Comparison of ENCODE assay signal across 18 cellular contexts in genomic region chr7:95097851-95098250, GRCh38.
DNase-seq lines count a peak whose midpoint lies in the region; TF ChIP-seq lines count a peak whose summit lies in the region.
"Had no signal": no experiment of that assay in that cellular context is flagged by ENCODE, and none has a peak within 500 bp of the region (broad histone marks: within the 10 kb centered on the region; RNA-seq: fewer than 3 reads in every experiment).

No MANE protein-coding gene starts in this region.

- H3K4me3 Mint-ChIP-seq in mesothelial cell of epicardium, result no peak overlapping the region
- H3K4me3 Mint-ChIP-seq: CD14-positive monocyte; CD4-positive, alpha-beta memory T cell; CD4-positive, CD25-positive, alpha-beta regulatory T cell; CD8-positive, alpha-beta memory T cell had no signal

- H3K9me3 Mint-ChIP-seq in mesothelial cell of epicardium, result peaks cover 8% of the 10 kb centered on the region

- H3K4me1 Mint-ChIP-seq in mesothelial cell of epicardium, result peaks cover 34% of the 10 kb centered on the region
- H3K4me1 Mint-ChIP-seq: CD4-positive, alpha-beta memory T cell; CD4-positive, CD25-positive, alpha-beta regulatory T cell; CD8-positive, alpha-beta memory T cell had no signal

- H3K36me3 Mint-ChIP-seq in mesothelial cell of epicardium, result peaks cover 4% of the 10 kb centered on the region
- H3K36me3 Mint-ChIP-seq: CD14-positive monocyte; CD4-positive, alpha-beta memory T cell; CD4-positive, CD25-positive, alpha-beta regulatory T cell; CD8-positive, alpha-beta memory T cell had no signal

- no peaks in the 10 kb centered on the region for H3K9me3 ChIP-seq in HEK293 (ENCODE audit: control insufficient read depth, insufficient read depth, low read depth, low read length)
- H3K9me3 ChIP-seq: BE2C, BLaER1 had no signal

- no peak for DNase-seq in mesothelial cell of epicardium (ENCODE audit: low spot score in 2 of 2, unreplicated experiment in 2 of 2)
- no peak for DNase-seq in GM10248 (ENCODE audit: extremely low spot score)
- DNase-seq in NCI-H1436 treated with DMSO at 0.1 percent for 48 hours (lab: John Stamatoyannopoulos, UW), result no peak
- no peak for DNase-seq in activated gamma-delta T cell treated with Interleukin-2 at 50 U/mL for 16 hours
- DNase-seq: 8988T; ACHN; BE2C; C1 segment of cervical spinal cord; CD4-positive, alpha-beta memory T cell; CD4-positive, CD25-positive, alpha-beta regulatory T cell; CD8-positive, alpha-beta memory T cell; COR-L47; DMS79 treated with DMSO at 0.1 percent for 48 hours; GF-D8 had no signal

- no peaks in the 10 kb centered on the region; the same call in 1 of the 2 replicates for H3K4me1 ChIP-seq in HEK293 (ENCODE audit: control insufficient read depth, insufficient read depth, low read length)
- H3K4me1 ChIP-seq: BE2C, BLaER1 had no signal

- H3K27ac Mint-ChIP-seq in mesothelial cell of epicardium, result peak overlapping the region; percentile 44
- H3K27ac Mint-ChIP-seq: CD14-positive monocyte; CD4-positive, alpha-beta memory T cell; CD4-positive, CD25-positive, alpha-beta regulatory T cell had no signal

- H3K36me3 ChIP-seq in HEK293 (ENCODE audit: control insufficient read depth in 2 of 2, insufficient read depth in 1 of 2, low read length in 2 of 2), result no peaks in the 10 kb centered on the region
- H3K36me3 ChIP-seq: BE2C, BLaER1 had no signal

- no peak overlapping the region for H3K27ac ChIP-seq in HEK293 (ENCODE audit: extremely low read depth, low read depth, low read length)
- H3K27ac ChIP-seq: BLaER1 had no signal

- no peaks in the 10 kb centered on the region for H3K27me3 Mint-ChIP-seq in mesothelial cell of epicardium (ENCODE audit: low read depth)
- H3K27me3 Mint-ChIP-seq: CD4-positive, alpha-beta memory T cell; CD8-positive, alpha-beta memory T cell had no signal

- CTCF ChIA-PET in HEK293 (lab: Yijun Ruan, JAX) (interaction anchor here (0.6 kb wide), 1 partner anchor 14 kb away, joined by 5 read pairs; no protein-coding TSS in a partner anchor), GM10248 (lab: Yijun Ruan, JAX) (no interaction called here)

- no peak overlapping the region for H3K4me3 ChIP-seq in HEK293 (ENCODE audit: low read depth, low read length)
- H3K4me3 ChIP-seq: BLaER1, GM12878 had no signal

- POLR2A ChIA-PET in HEK293 (lab: Yijun Ruan, JAX) (no interaction called here), GM10248 (lab: Yijun Ruan, JAX) (no interaction called here)

- TF ChIP-seq CTCF in HEK293 (tag by site-specific recombination; IDR thresholded peaks at IDR 0.05), result no peak
- no peak for TF ChIP-seq CTCF in mesothelial cell of epicardium (IDR thresholded peaks at IDR 0.05; ENCODE audit: unreplicated experiment)
- no peak for TF ChIP-seq CTCF in GM10248 (IDR thresholded peaks at IDR 0.05; ENCODE audit: control extremely low read depth, extremely low read depth, low read depth, missing control alignments)

TF ChIP-seq in HEK293, 187 proteins besides CTCF, POLR2A, EP300 and RAD21:
- TF ChIP-seq ZNF645 (tag by site-specific recombination; IDR thresholded peaks at IDR 0.05) (no peak), ZNF10 (tag by site-specific recombination; IDR thresholded peaks at IDR 0.05) (peak; percentile 75), ZNF747 (tag by site-specific recombination; IDR thresholded peaks at IDR 0.05) (no peak), SP7 (tag by site-specific recombination; IDR thresholded peaks at IDR 0.05) (no peak), ZNF624 (tag by site-specific recombination; IDR thresholded peaks at IDR 0.05) (no peak), PBX3 (CRISPR knock-in tag; IDR thresholded peaks at IDR 0.05) (no peak)
